In the genomic region with DNA sequence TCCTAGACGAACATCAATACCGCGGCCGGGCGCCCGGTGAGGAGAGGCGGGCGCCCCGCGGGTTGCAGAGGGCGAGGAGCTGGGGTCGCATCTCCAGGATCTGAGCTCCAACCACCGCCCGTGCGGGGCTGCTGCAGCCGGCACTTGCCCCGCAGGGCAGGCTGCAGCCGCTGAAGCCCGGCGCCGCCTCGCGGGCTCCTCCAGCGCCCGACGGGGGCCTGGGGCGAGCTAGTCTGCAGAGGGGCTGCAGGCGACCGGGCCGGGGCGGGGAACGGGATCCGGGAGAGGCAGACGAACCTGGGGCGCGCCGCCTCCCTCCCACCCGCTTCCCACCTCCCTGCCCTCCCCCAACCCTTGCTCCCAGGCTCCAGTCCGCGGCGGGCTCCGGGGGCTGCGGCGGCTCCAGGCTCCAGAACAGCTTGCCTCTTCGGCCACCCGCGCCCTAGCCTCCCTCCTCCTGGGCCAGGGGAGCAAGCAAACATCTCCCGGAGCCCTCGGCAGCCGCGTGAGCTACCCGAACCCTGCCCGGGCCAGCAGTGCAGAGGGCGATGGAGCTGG, we compare ENCODE assay signal across 8 cellular contexts. TPM values are rescaled to one million over a fixed set of nuclear protein-coding genes. Genes with fewer than 3 reads are reported as not detected.
A peak's percentile ranks its signal among the peaks of the same experiment; 100 is the strongest.
DNase-seq lines count a peak whose midpoint lies in the region; ATAC-seq and TF ChIP-seq lines count a peak whose summit lies in the region.

No MANE protein-coding gene starts in this region.

- H3K4me3 ChIP-seq in ACC112 (ENCODE audit: low read depth, low read length) (peak overlapping the region; percentile 70), HL-60 (replicated peaks; ENCODE audit: insufficient read depth, low read length) (0 out of 2 replicates have a peak overlapping the region, but pooled peaks have one; percentile 2), coronary artery (peak overlapping the region; percentile 80), lower lobe of right lung (peak overlapping the region; percentile 51), uterus (peak overlapping the region; percentile 34 to 64)

- H3K9me3 ChIP-seq in lower lobe of right lung (no peaks in the 10 kb centered on the region), uterus (no peaks in the 10 kb centered on the region)

- peak overlapping the region; percentile 13 for H2AFZ ChIP-seq in ACC112 (ENCODE audit: low read length, unreplicated experiment)

- H3K36me3 ChIP-seq in ACC112 (ENCODE audit: insufficient read depth, low read length) (no peaks in the 10 kb centered on the region), lower lobe of right lung (no peaks in the 10 kb centered on the region), uterus (no peaks in the 10 kb centered on the region)

- H3K27ac ChIP-seq in ACC112 (ENCODE audit: low read depth, low read length) = no peak overlapping the region
- H3K27ac ChIP-seq in HL-60 (replicated peaks) = no peak overlapping the region
- H3K27ac ChIP-seq in coronary artery = peak overlapping the region; percentile 82 to 89
- H3K27ac ChIP-seq in lower lobe of right lung = no peak overlapping the region
- H3K27ac ChIP-seq in uterus = peak overlapping the region; percentile 73 to 75

- DNase-seq in HL-60 (ENCODE audit: low read depth in 1 of 2, low spot score in 1 of 2) = no peak
- DNase-seq in coronary artery (ENCODE audit: low spot score) = peak; percentile 75
- DNase-seq in lower lobe of right lung = peak; percentile 44
- DNase-seq in uterus = peak; percentile 23 to 45

- ATAC-seq in lower lobe of right lung = peak; percentile 3 to 14
- ATAC-seq in GM21447 (IDR thresholded peaks at IDR 0.05; ENCODE audit: unreplicated experiment) = no peak
- ATAC-seq in GM21515 (IDR thresholded peaks at IDR 0.05; ENCODE audit: unreplicated experiment) = no peak
- ATAC-seq in HG03039 (IDR thresholded peaks at IDR 0.05; ENCODE audit: unreplicated experiment) = no peak

- no peak for TF ChIP-seq CTCF in HL-60 (IDR thresholded peaks at IDR 0.05; ENCODE audit: insufficient read depth, low read length)
- no peak for TF ChIP-seq CTCF in coronary artery (IDR thresholded peaks at IDR 0.05)
- no peak for TF ChIP-seq CTCF in lower lobe of right lung (IDR thresholded peaks at IDR 0.05)
- TF ChIP-seq CTCF in uterus (IDR thresholded peaks at IDR 0.05) = no peak

- no peak for TF ChIP-seq POLR2A in uterus (IDR thresholded peaks at IDR 0.05)

- H3K79me2 ChIP-seq in ACC112 (ENCODE audit: control insufficient read depth, insufficient read depth, low read length, unreplicated experiment) = no peaks in the 10 kb centered on the region

- intact Hi-C loops in lower lobe of right lung (cut with DNase I) = no loop called here
- intact Hi-C loops in uterus (cut with DNase I; ENCODE audit: low total_unique reads) = no loop called here

- H3K4me1 ChIP-seq in ACC112 (ENCODE audit: control insufficient read depth, insufficient read depth, low read length, unreplicated experiment) (no peaks in the 10 kb centered on the region), lower lobe of right lung (peaks cover 40% of the 10 kb centered on the region), uterus (peaks cover 0 to 4% of the 10 kb centered on the region in 2 donors)

- H3K27me3 ChIP-seq in ACC112 (ENCODE audit: insufficient read depth, low read length) (peaks cover 73% of the 10 kb centered on the region), HL-60 (ENCODE audit: insufficient read depth, poor library complexity, severe bottlenecking) (peaks cover 56% of the 10 kb centered on the region), lower lobe of right lung (ENCODE audit: low read depth) (peaks cover 88% of the 10 kb centered on the region), uterus (peaks cover 3 to 13% of the 10 kb centered on the region in 2 donors)

RNA-seq across cellular contexts. Expression of gene TENM4, which starts 0.9 kb away (rescaled TPM):
- 1.1 TPM for total RNA-seq in lower lobe of right lung
- total RNA-seq in uterus = 10 to 100 TPM in 1 of 4 donors, 1 to 10 TPM in 2, under 1 TPM in 1; 0.88 to 61.5 (median 4.0) TPM

Comparison
In these comparisons a context has a peak if more than half of its experiments do, and no peak if none do; other contexts are left out.
1. H3K27ac ChIP-seq: peak in coronary artery (2 of 2) and uterus (2 of 2); none in ACC112 (single experiment), HL-60 (single experiment) and lower lobe of right lung (single experiment).
2. H3K4me3 ChIP-seq: peak in every context shown above with its lines; median percentile 80 in coronary artery; 70 in ACC112; 51 in lower lobe of right lung; 49 in uterus; 2 in HL-60.
3. DNase-seq: peak in coronary artery (single experiment), lower lobe of right lung (single experiment) and uterus (2 of 2); none in HL-60 (0 of 2).
4. ATAC-seq: peak in lower lobe of right lung (2 of 2); none in GM21447 (single experiment), GM21515 (single experiment) and HG03039 (single experiment).